ENCODE assay signal across 8 cellular contexts in genomic region chr10:47384148-47384921, GRCh38. TPM values are rescaled to one million over a fixed set of nuclear protein-coding genes. Genes with fewer than 3 reads are reported as not detected.
DNase-seq lines count a peak whose midpoint lies in the region; ATAC-seq and TF ChIP-seq lines count a peak whose summit lies in the region.

Gene ZNF488, minus strand, starts transcription at chr10:47384293. Its CDS starts 15,464 bp downstream, at chr10:47368829.

- peak within 1 kb of the TSS; percentile 88 to 97 (median 92) for H3K4me3 Mint-ChIP-seq in IgD-negative memory B cell
- peak within 1 kb of the TSS; percentile 89 for H3K4me3 Mint-ChIP-seq in natural killer cell treated with Interleukin-12 subunit alpha and Interleukin-12 subunit beta and Interleukin-15 and Interleukin-18, amount 100 ng/mL, for 72 hours
- H3K4me3 Mint-ChIP-seq in stimulated activated naive B cell treated with anti-CD40 and anti-IgM and Interleukin-4, amounts not matched to agents 10 μg/mL and 1 μg/mL and 100 μg/mL, for 72 hours: peak within 1 kb of the TSS; percentile 83 to 85

- DNase-seq in DMS 273 (lab: John Stamatoyannopoulos, UW; ENCODE audit: unreplicated experiment) (peak; percentile 89), RPMI8226 (peak; percentile 82), fibroblast of pulmonary artery (ENCODE audit: low read depth) (peak; percentile 78)
- peak; percentile 49 for DNase-seq in activated T-helper 9 cell treated with anti-CD3 and anti-CD28 coated beads, Interleukin-2, amount 50 U/mL, for 16 hours (ENCODE audit: low read depth)
- DNase-seq in natural killer cell treated with Interleukin-12 subunit alpha and Interleukin-12 subunit beta and Interleukin-15 and Interleukin-18, amount 100 ng/mL, for 72 hours (ENCODE audit: low spot score): peak; percentile 81
- DNase-seq in stimulated activated naive B cell treated with anti-CD40 and anti-IgM and Interleukin-4, amounts not matched to agents 10 μg/mL and 1 μg/mL and 100 μg/mL, for 72 hours: peak; percentile 69

- peaks cover 5 to 12% (median 8%) of the 10 kb centered on the region in 3 donors for H3K9me3 Mint-ChIP-seq in IgD-negative memory B cell
- H3K9me3 Mint-ChIP-seq in natural killer cell treated with Interleukin-12 subunit alpha and Interleukin-12 subunit beta and Interleukin-15 and Interleukin-18, amount 100 ng/mL, for 72 hours: peaks cover 5% of the 10 kb centered on the region
- H3K9me3 Mint-ChIP-seq in stimulated activated naive B cell treated with anti-CD40 and anti-IgM and Interleukin-4, amounts not matched to agents 10 μg/mL and 1 μg/mL and 100 μg/mL, for 72 hours: peaks cover 11 to 16% of the 10 kb centered on the region in 2 donors

- H3K4me1 Mint-ChIP-seq in IgD-negative memory B cell: peaks cover 4 to 6% (median 5%) of the 10 kb centered on the region in 3 donors
- peaks cover 10 to 11% of the 10 kb centered on the region in 2 donors for H3K4me1 Mint-ChIP-seq in natural killer cell treated with Interleukin-12 subunit alpha and Interleukin-12 subunit beta and Interleukin-15 and Interleukin-18, amount 100 ng/mL, for 72 hours (ENCODE audit: low read depth in 2 of 2)
- peaks cover 5 to 12% of the 10 kb centered on the region in 2 donors for H3K4me1 Mint-ChIP-seq in stimulated activated naive B cell treated with anti-CD40 and anti-IgM and Interleukin-4, amounts not matched to agents 10 μg/mL and 1 μg/mL and 100 μg/mL, for 72 hours

- peaks cover 38% of the 10 kb centered on the region for H3K27me3 Mint-ChIP-seq in IgD-negative memory B cell
- H3K27me3 Mint-ChIP-seq in natural killer cell treated with Interleukin-12 subunit alpha and Interleukin-12 subunit beta and Interleukin-15 and Interleukin-18, amount 100 ng/mL, for 72 hours: peaks cover 50 to 69% of the 10 kb centered on the region in 2 donors
- H3K27me3 Mint-ChIP-seq in stimulated activated naive B cell treated with anti-CD40 and anti-IgM and Interleukin-4, amounts not matched to agents 10 μg/mL and 1 μg/mL and 100 μg/mL, for 72 hours: peaks cover 55 to 57% of the 10 kb centered on the region in 2 donors

- H3K36me3 Mint-ChIP-seq in IgD-negative memory B cell: peaks cover 1% of the 10 kb centered on the region
- no peaks in the 10 kb centered on the region for H3K36me3 Mint-ChIP-seq in natural killer cell treated with Interleukin-12 subunit alpha and Interleukin-12 subunit beta and Interleukin-15 and Interleukin-18, amount 100 ng/mL, for 72 hours
- peaks cover 1 to 11% of the 10 kb centered on the region in 2 donors for H3K36me3 Mint-ChIP-seq in stimulated activated naive B cell treated with anti-CD40 and anti-IgM and Interleukin-4, amounts not matched to agents 10 μg/mL and 1 μg/mL and 100 μg/mL, for 72 hours

- peak within 1 kb of the TSS in 1 of 3 donors; percentile 1 for H3K27ac Mint-ChIP-seq in IgD-negative memory B cell
- H3K27ac Mint-ChIP-seq in natural killer cell treated with Interleukin-12 subunit alpha and Interleukin-12 subunit beta and Interleukin-15 and Interleukin-18, amount 100 ng/mL, for 72 hours: peak within 1 kb of the TSS in 1 of 2 donors; percentile 45
- peak within 1 kb of the TSS; percentile 16 for H3K27ac Mint-ChIP-seq in stimulated activated naive B cell treated with anti-CD40 and anti-IgM and Interleukin-4, amounts not matched to agents 10 μg/mL and 1 μg/mL and 100 μg/mL, for 72 hours

- peak within 1 kb of the TSS; percentile 71 for H3K4me3 ChIP-seq in fibroblast of pulmonary artery (replicated peaks; ENCODE audit: low read depth, low read length)

- TF ChIP-seq CTCF in fibroblast of pulmonary artery (IDR thresholded peaks at IDR 0.05; ENCODE audit: low read length, missing control alignments): no peak

- ATAC-seq in GM21619 (IDR thresholded peaks at IDR 0.05; ENCODE audit: unreplicated experiment): peak; percentile 89
- peak; percentile 92 to 95 for ATAC-seq in natural killer cell treated with Interleukin-12 subunit alpha and Interleukin-12 subunit beta and Interleukin-15 and Interleukin-18, amount 100 ng/mL, for 72 hours
- ATAC-seq in stimulated activated naive B cell treated with anti-CD40 and anti-IgM and Interleukin-4, amounts not matched to agents 10 μg/mL and 1 μg/mL and 100 μg/mL, for 72 hours (replicated peaks): peak; percentile 92 to 94

RNA-seq across cellular contexts. Expression of gene ZNF488, which starts in this region (rescaled TPM):
- not detected for polyA plus RNA-seq in IgD-negative memory B cell
- total RNA-seq in natural killer cell treated with Interleukin-12 subunit alpha and Interleukin-12 subunit beta and Interleukin-15 and Interleukin-18, amount 100 ng/mL, for 72 hours: not detected

Comparison
In these comparisons a context has a peak if more than half of its experiments do, and no peak if none do; other contexts are left out.
1. Peak in every context shown above with its lines: DNase-seq, ATAC-seq and H3K4me3 ChIP-seq.
2. Peak in DNase-seq and ATAC-seq in natural killer cell treated with Interleukin-12 subunit alpha and Interleukin-12 subunit beta and Interleukin-15 and Interleukin-18, amount 100 ng/mL, for 72 hours; RNA of the gene not detected or under 1 TPM.